Comparison of ENCODE assay signal across 20 cellular contexts in genomic region chr20:63768591-63769515, GRCh38.
"Had no signal": no experiment of that assay in that cellular context is flagged by ENCODE, and none has a peak within 500 bp of the region (broad histone marks: within the 10 kb centered on the region; RNA-seq: fewer than 3 reads in every experiment).

No MANE protein-coding gene starts in this region.

- H3K79me2 ChIP-seq: hepatocyte had no signal

- H3K27me3 ChIP-seq: colonic mucosa, gastroesophageal sphincter, hepatocyte, ovary, right atrium auricular region, uterus had no signal

- H3K4me2 ChIP-seq: hepatocyte had no signal

- H3K4me1 ChIP-seq: colonic mucosa, uterus had no signal

- H3K27me3 Mint-ChIP-seq: type B pancreatic cell had no signal

- ATAC-seq: gastroesophageal sphincter, left colon, left ventricle myocardium superior had no signal

- H3K4me3 ChIP-seq: colonic mucosa, esophagus squamous epithelium, gastroesophageal sphincter, hepatocyte, lung, ovary, right atrium auricular region, uterus had no signal

- H3K9me3 Mint-ChIP-seq: nephron progenitor cell, type B pancreatic cell had no signal

- H3K4me3 Mint-ChIP-seq: nephron progenitor cell, type B pancreatic cell had no signal

- DNase-seq: colonic mucosa; dermis blood vessel endothelial cell; esophagus squamous epithelium; foreskin fibroblast; glutamatergic neuron; left colon; left ventricle myocardium superior; mesenchymal stem cell; midbrain; nephron progenitor cell; small intestine; stimulated activated CD4-positive, alpha-beta T cell treated with anti-CD3 and anti-CD28 coated beads, Interleukin-12 subunit alpha, Interleukin-12 subunit beta, amount 100 ng/mL, for 4 hours; stimulated activated naive CD4-positive, alpha-beta T cell; uterus had no signal

- H3K36me3 ChIP-seq: colonic mucosa, ovary, uterus had no signal

- H3K9me3 ChIP-seq: colonic mucosa, esophagus squamous epithelium, gastroesophageal sphincter, ovary, right atrium auricular region, uterus had no signal

- H2AFZ ChIP-seq: hepatocyte had no signal

- H3K27ac Mint-ChIP-seq: type B pancreatic cell had no signal

- H3K27ac ChIP-seq: colonic mucosa, esophagus squamous epithelium, gastroesophageal sphincter, hepatocyte, ovary, right atrium auricular region, uterus had no signal
